In genomic region chr4:10460313-10461047, GRCh38 we compare ENCODE assay signal across 10 cellular contexts. TPM values are rescaled to one million over a fixed set of nuclear protein-coding genes. Genes with fewer than 3 reads are reported as not detected.
DNase-seq lines count a peak whose midpoint lies in the region; ATAC-seq, FAIRE-seq and TF ChIP-seq lines count a peak whose summit lies in the region.
"Had no signal": no experiment of that assay in that cellular context is flagged by ENCODE, and none has a peak within 500 bp of the region (broad histone marks: within the 10 kb centered on the region; RNA-seq: fewer than 3 reads in every experiment).

No MANE protein-coding gene starts in this region.

- H4K20me1 ChIP-seq in K562 (replicated peaks; ENCODE audit: control insufficient read depth, insufficient read depth, low read length) = no peaks in the 10 kb centered on the region

- ATAC-seq in K562 (no peak), GM19351 (IDR thresholded peaks at IDR 0.05; ENCODE audit: unreplicated experiment) (no peak)

- H2AFZ ChIP-seq in K562 (ENCODE audit: low read depth, low read length) (peak overlapping the region; percentile 72), neuronal stem cell (ENCODE audit: low read length) (peak overlapping the region; percentile 88)

- H3K9ac ChIP-seq in NT2/D1 (ENCODE audit: insufficient read length, low read depth) = peak overlapping the region; percentile 74
- H3K9ac ChIP-seq in K562 (ENCODE audit: insufficient read depth in 1 of 2, low read depth in 2 of 2, low read length in 2 of 2) = peak overlapping the region; percentile 60 to 92; a peak in 3 of 4 replicates
- no peak overlapping the region for H3K9ac ChIP-seq in neuronal stem cell (ENCODE audit: low read depth, low read length, poor library complexity)

- H3K23ac ChIP-seq in neuronal stem cell (ENCODE audit: low read depth, low read length, poor library complexity) = no peak overlapping the region

- DNase-seq in GM13976 (ENCODE audit: low spot score) (peak; percentile 19), NT2/D1 (ENCODE audit: low read depth, low spot score) (no peak), K562 (ENCODE audit: extremely low read depth in 1 of 4, low spot score in 3 of 4) (peak in 2 of 4 experiments; percentile 30 to 43), neuronal stem cell (ENCODE audit: low spot score) (no peak), DMS 273 treated with DMSO at 0.1 percent for 48 hours (lab: John Stamatoyannopoulos, UW) (no peak), COR-L47 (lab: John Stamatoyannopoulos, UW) (no peak), NCI-H2227 (lab: John Stamatoyannopoulos, UW; ENCODE audit: unreplicated experiment) (no peak)

- H3K4me3 ChIP-seq in NT2/D1 (ENCODE audit: insufficient read length, low read depth) = peak overlapping the region; percentile 47
- peak overlapping the region; percentile 52 for H3K4me3 ChIP-seq in K562
- H3K4me3 ChIP-seq in neuronal stem cell (ENCODE audit: low read length in 2 of 2) = no peak overlapping the region

- peaks cover 8% of the 10 kb centered on the region for H3K79me1 ChIP-seq in neuronal stem cell (ENCODE audit: low read depth, low read length)

- CTCF ChIA-PET in K562 (lab: Yijun Ruan, JAX; ENCODE audit: low intra/inter-chr PET ratio) = interaction anchor here (0.7 kb wide), 1 partner anchor 78 kb away, joined by 3 read pairs; no protein-coding TSS in a partner anchor

- TF ChIP-seq CTCF in GM13976 (IDR thresholded peaks at IDR 0.05; ENCODE audit: borderline replicate concordance, control extremely low read depth, extremely low read depth, insufficient read depth, missing control alignments) = no peak
- TF ChIP-seq CTCF in K562 (IDR thresholded peaks at IDR 0.05 in 2 of 3, conservative IDR thresholded peaks at IDR 0.05 in 1 of 3; ENCODE audit: insufficient read depth in 2 of 3, low read depth in 1 of 3, low read length in 3 of 3) = no peak

- FAIRE-seq in K562 (lab: Jason Lieb, UNC) = no peak
- FAIRE-seq: small intestine had no signal

- 10% methylated on average over 10 of the region's 11 CpGs for WGBS in K562 (ENCODE audit: insufficient coverage, low coverage, missing lambda C conversion rate)
- no CpG with 5 or more reads among the region's 11 CpGs for WGBS in neuronal stem cell (ENCODE audit: extremely low coverage in 2 of 2, insufficient read length in 2 of 2, insufficient replicate concordance in 1 of 2), 2 donors

- no peaks in the 10 kb centered on the region for H3K36me3 ChIP-seq in NT2/D1 (ENCODE audit: insufficient read depth, insufficient read length, low read length)
- peaks cover 15% of the 10 kb centered on the region; the same call in 1 of the 3 replicates for H3K36me3 ChIP-seq in K562 (ENCODE audit: control insufficient read depth, insufficient read depth, low read length)
- no peaks in the 10 kb centered on the region for H3K36me3 ChIP-seq in neuronal stem cell (replicated peaks in 1 of 2; ENCODE audit: control insufficient read depth in 2 of 2, insufficient read depth in 2 of 2, low read length in 2 of 2)
- H3K36me3 ChIP-seq: suprapubic skin had no signal

- peak overlapping the region; percentile 86 for H3K27ac ChIP-seq in K562 (ENCODE audit: extremely low read depth, low read depth, low read length)
- no peak overlapping the region for H3K27ac ChIP-seq in neuronal stem cell (replicated peaks; ENCODE audit: low read length)
- H3K27ac ChIP-seq: suprapubic skin had no signal

- no peak overlapping the region for H2BK12ac ChIP-seq in neuronal stem cell (ENCODE audit: low read length)

- no peak overlapping the region for H2BK15ac ChIP-seq in neuronal stem cell (ENCODE audit: low read length)

- H4K91ac ChIP-seq in neuronal stem cell (ENCODE audit: low read depth, low read length, poor library complexity) = no peak overlapping the region

- no peak for TF ChIP-seq POLR2A in K562 (conservative IDR thresholded peaks at IDR 0.05)

- H3K4me1 ChIP-seq in NT2/D1 (ENCODE audit: insufficient read depth, insufficient read length) = no peaks in the 10 kb centered on the region
- H3K4me1 ChIP-seq in K562 (replicated peaks in 1 of 2; ENCODE audit: control insufficient read depth in 2 of 2, insufficient read depth in 2 of 2, low read length in 2 of 2) = peaks cover 9 to 30% of the 10 kb centered on the region in 2 experiments; a peak in 4 of 5 replicates
- peaks cover 0 to 15% of the 10 kb centered on the region in 2 donors for H3K4me1 ChIP-seq in neuronal stem cell (ENCODE audit: control insufficient read depth in 2 of 2, insufficient read depth in 1 of 2, low read depth in 1 of 2, low read length in 2 of 2)

- H2BK5ac ChIP-seq in neuronal stem cell (ENCODE audit: low read length) = no peak overlapping the region

- H3K27me3 ChIP-seq in NT2/D1 (ENCODE audit: insufficient read depth, insufficient read length) (peaks cover 57% of the 10 kb centered on the region), K562 (ENCODE audit: control insufficient read depth in 2 of 2, insufficient read depth in 2 of 2, low read length in 2 of 2) (no peaks in the 10 kb centered on the region), neuronal stem cell (ENCODE audit: control insufficient read depth in 3 of 3, insufficient read depth in 3 of 3, low read depth in 1 of 3, low read length in 3 of 3) (peaks cover 9 to 40% (median 31%) of the 10 kb centered on the region in 3 experiments)

- H3K18ac ChIP-seq in neuronal stem cell (ENCODE audit: low read length) = no peak overlapping the region

- no peak overlapping the region for H4K8ac ChIP-seq in neuronal stem cell (ENCODE audit: low read depth, low read length)

- H2AK5ac ChIP-seq in neuronal stem cell (ENCODE audit: low read depth, low read length) = no peak overlapping the region

- no peak overlapping the region for H3K14ac ChIP-seq in neuronal stem cell (ENCODE audit: low read length)

- peaks cover 56% of the 10 kb centered on the region for H3K79me2 ChIP-seq in K562 (ENCODE audit: control insufficient read depth, insufficient read depth, low read length)

- POLR2A ChIA-PET in K562 (lab: Yijun Ruan, JAX) = interaction anchor here (0.6 to 2.2 kb wide), 10 partner anchors 9 to 344 kb away, joined by 3 to 12 read pairs (median 3); partner anchors contain the start of gene WDR1

- H3K9me3 ChIP-seq in NT2/D1 (ENCODE audit: insufficient read depth, low read length) (0 out of 2 replicates have a peak, but pooled peaks cover 4% of the 10 kb centered on the region), K562 (replicated peaks; ENCODE audit: control insufficient read depth, insufficient read depth, low read depth, low read length) (no peaks in the 10 kb centered on the region; the same call in 1 of the 2 replicates), neuronal stem cell (replicated peaks in 1 of 2; ENCODE audit: control insufficient read depth in 2 of 2, insufficient read depth in 1 of 2, low read depth in 1 of 2, low read length in 2 of 2) (peaks cover 18 to 28% of the 10 kb centered on the region in 2 donors)
- H3K9me3 ChIP-seq: suprapubic skin had no signal

- H3K4me2 ChIP-seq in K562 (ENCODE audit: insufficient read depth, low read length) (peak overlapping the region; percentile 93), neuronal stem cell (ENCODE audit: insufficient read depth, low read length, poor library complexity, severe bottlenecking) (peak overlapping the region; percentile 61)

- no peaks in the 10 kb centered on the region for H3K9me1 ChIP-seq in K562 (ENCODE audit: control insufficient read depth, insufficient read depth, low read length)

- H2BK120ac ChIP-seq in neuronal stem cell (ENCODE audit: low read depth, low read length) = no peak overlapping the region

- TSS peak; percentile 39 for BruUV-seq in K562 (replicated peaks; lab: Mats Ljungman, UMichigan)

- in situ Hi-C loops in GM13976 (cut with MboI; ENCODE audit: low sequenced_read_pairs, unreplicated experiment) = no loop called here
- in situ Hi-C loops in K562 (cut with MboI) = loop anchor here (10.0 kb wide), 1 partner anchor 64 kb away; no protein-coding TSS in a partner anchor

- no peak overlapping the region for H3K4ac ChIP-seq in neuronal stem cell (ENCODE audit: low read length)

- no peak for TF ChIP-seq EP300 in K562 (IDR thresholded peaks at IDR 0.05; ENCODE audit: low read length)

- TF ChIP-seq RAD21 in K562 (CRISPR knock-in tag; conservative IDR thresholded peaks at IDR 0.05 in 1 of 2, IDR thresholded peaks at IDR 0.05 in 1 of 2) = no peak

- intact Hi-C loops in K562 (cut with micrococcal nuclease) = loop anchor here (5.0 kb wide), 1 partner anchor 67 kb away; no protein-coding TSS in a partner anchor

TF ChIP-seq in K562, 482 proteins besides CTCF, POLR2A, EP300 and RAD21 (continues in another document):
- TF ChIP-seq YY1 (IDR thresholded peaks at IDR 0.05; ENCODE audit: borderline replicate concordance in 1 of 3, control insufficient read depth in 1 of 3, extremely low read depth in 1 of 3, insufficient read depth in 3 of 3, insufficient read length in 1 of 3, insufficient replicate concordance in 2 of 3, low read depth in 1 of 3, low read length in 2 of 3) = peak in 1 of 3 experiments; percentile 20
- no peak for TF ChIP-seq BDP1 (IDR thresholded peaks at IDR 0.05; ENCODE audit: insufficient read depth, insufficient read length)
- no peak for TF ChIP-seq ZNF197 (CRISPR knock-in tag; IDR thresholded peaks at IDR 0.05; ENCODE audit: low read depth)
- no peak for TF ChIP-seq DNMT1 (IDR thresholded peaks at IDR 0.05)
- TF ChIP-seq SMARCA5 (IDR thresholded peaks at IDR 0.05) = peak; percentile 82
- TF ChIP-seq SMARCE1 (IDR thresholded peaks at IDR 0.05) = 0 out of 2 replicates have a peak, but pooled peaks have one; percentile 4

RNA-seq across cellular contexts. Expression of gene ZNF518B, which starts 3.3 kb away (rescaled TPM):
- 40.6 and 103 TPM in 2 replicates for total RNA-seq in K562 (2011; cell fraction: chromatin; rRNA removed; ENCODE audit: low replicate concordance)
- 31.4 and 40.7 TPM in 2 replicates for total RNA-seq in K562 (2011; cell fraction: nucleolus; rRNA removed)
- total RNA-seq in K562 (2011; cell fraction: nucleoplasm; rRNA removed) = 63.0 and 83.7 TPM in 2 replicates
- total RNA-seq in K562 (2014; rRNA removed) (35.1 and 37.5 TPM in 2 replicates), K562 (2014; rRNA removed; fragmentation: Illumina TruSeq; extraction: Trizol) (47.4 and 51.9 TPM in 2 replicates), K562 (2015; rRNA removed; fragmentation: Illumina TruSeq; extraction: Trizol) (44.0 and 48.9 TPM in 2 replicates), K562 (2021) (38.1 and 38.4 TPM in 2 replicates)
- polyA plus RNA-seq in K562 (2011; rRNA removed) (29.4 and 48.1 TPM in 2 replicates), K562 (2014; fragmentation: Illumina TruSeq; extraction: Trizol) (24.6 and 28.8 TPM in 2 replicates), K562 (2014; fragmentation: Nextera tagmentation; extraction: Ambion mirVana) (10 to 100 TPM; 13.1 TPM), K562 (2014; rRNA removed) (19.3 and 19.8 TPM in 2 replicates)
- polyA plus RNA-seq in K562 (2011; cell fraction: cytosol; rRNA removed) = 12.8 and 16.8 TPM in 2 replicates
- polyA plus RNA-seq in K562 (2011; cell fraction: nucleus; rRNA removed) = 31.7 and 31.8 TPM in 2 replicates
- 16.6 and 17.1 TPM in 2 replicates for polyA plus RNA-seq in K562 (2012)
- polyA minus RNA-seq in K562 (2011; rRNA and poly(A)+ RNA removed) = 113 and 141 TPM in 2 replicates
- polyA minus RNA-seq in K562 (2011; cell fraction: cytosol; rRNA and poly(A)+ RNA removed) = 38.1 and 55.9 TPM in 2 replicates
- 84.6 and 128 TPM in 2 replicates for polyA minus RNA-seq in K562 (2011; cell fraction: nucleus; rRNA and poly(A)+ RNA removed)
- polyA plus RNA-seq in neuronal stem cell (2013, experiment 1 of 2) = 20.5 TPM
- polyA plus RNA-seq in neuronal stem cell (2013, experiment 2 of 2) = 22.0 TPM

Comparison
In these comparisons a context has a peak if more than half of its experiments do, and no peak if none do; other contexts are left out.
1. H3K4me3 ChIP-seq: peak in NT2/D1 (single experiment) and K562 (single experiment); none in neuronal stem cell (0 of 2).